ENCODE assay signal across 8 cellular contexts in the genomic region with DNA sequence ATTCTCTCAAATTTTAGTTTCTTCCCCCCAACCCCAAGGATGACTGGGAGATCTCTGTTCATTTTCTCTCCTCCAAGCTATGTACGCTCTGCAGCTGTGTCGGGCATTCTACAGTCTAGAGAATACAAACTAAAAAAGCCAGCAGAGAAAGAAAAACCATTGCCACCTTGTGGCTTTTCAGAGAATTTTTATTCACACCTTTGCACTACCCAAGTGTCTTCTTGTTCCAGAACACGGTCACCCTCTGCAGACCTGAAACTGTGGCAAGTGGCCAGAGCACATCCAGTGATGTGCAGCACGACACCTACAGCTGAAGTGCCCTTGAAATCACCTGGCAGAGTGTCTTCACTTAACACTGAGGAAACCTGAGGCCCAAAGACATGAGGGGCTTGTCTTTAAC.
DNase-seq lines count a peak whose midpoint lies in the region; ATAC-seq and TF ChIP-seq lines count a peak whose summit lies in the region.

No MANE protein-coding gene starts in this region.

- POLR2A ChIA-PET in OCI-LY7 (lab: Charles Lee): interaction anchor here (0.5 to 0.9 kb wide), 3 partner anchors 21 to 184 kb away, joined by 3 to 4 read pairs (median 4); no protein-coding TSS in a partner anchor

- no peak overlapping the region for H3K4ac ChIP-seq in trophoblast cell (ENCODE audit: low read depth, low read length)

- H3K9me3 ChIP-seq in BLaER1: no peaks in the 10 kb centered on the region
- H3K9me3 ChIP-seq in OCI-LY7 (ENCODE audit: low read length): no peaks in the 10 kb centered on the region
- no peaks in the 10 kb centered on the region for H3K9me3 ChIP-seq in trophoblast cell (ENCODE audit: insufficient read depth, low read depth, low read length)

- H3K79me2 ChIP-seq in OCI-LY7 (ENCODE audit: insufficient read depth, low read depth, low read length): no peaks in the 10 kb centered on the region
- H3K79me2 ChIP-seq in trophoblast cell (ENCODE audit: control insufficient read depth, insufficient read depth, low read length, poor library complexity): no peaks in the 10 kb centered on the region

- peak; percentile 59 for TF ChIP-seq CTCF in OCI-LY7 (conservative IDR thresholded peaks at IDR 0.05; ENCODE audit: low read length)

- no peak overlapping the region for H4K91ac ChIP-seq in trophoblast cell (ENCODE audit: low read depth, low read length)

- H2AFZ ChIP-seq in OCI-LY7 (ENCODE audit: low read length) (no peak overlapping the region), trophoblast cell (ENCODE audit: insufficient read depth, low read length, poor library complexity) (no peak overlapping the region)

- intact Hi-C loops in OCI-LY7 (cut with micrococcal nuclease; ENCODE audit: unreplicated experiment): loop anchor here (5.0 to 10.0 kb wide), 2 partner anchors 65 to 153 kb away; no protein-coding TSS in a partner anchor

- H3K36me3 ChIP-seq in BLaER1 (peaks cover 12% of the 10 kb centered on the region), OCI-LY7 (ENCODE audit: insufficient read depth, low read length) (peaks cover 48% of the 10 kb centered on the region), trophoblast cell (ENCODE audit: control insufficient read depth in 1 of 2, insufficient read depth in 2 of 2, low read length in 2 of 2) (peaks cover 0 to 4% of the 10 kb centered on the region in 2 experiments)

- peaks cover 2% of the 10 kb centered on the region for H3K79me1 ChIP-seq in trophoblast cell (ENCODE audit: low read length)

- H2AK5ac ChIP-seq in trophoblast cell (ENCODE audit: low read length): no peak overlapping the region

- H4K20me1 ChIP-seq in BLaER1 (no peaks in the 10 kb centered on the region), OCI-LY7 (ENCODE audit: insufficient read depth, low read length) (no peaks in the 10 kb centered on the region)

- peak; percentile 58 for ATAC-seq in GM18867 (IDR thresholded peaks at IDR 0.05; ENCODE audit: unreplicated experiment)
- peak; percentile 48 for ATAC-seq in esophagus mucosa
- ATAC-seq in HG03039 (IDR thresholded peaks at IDR 0.05; ENCODE audit: unreplicated experiment): no peak

- H2BK12ac ChIP-seq in trophoblast cell (ENCODE audit: low read length): no peak overlapping the region

- BruUV-seq in OCI-LY7 (replicated peaks; lab: Mats Ljungman, UMichigan): no TSS peak

- H3K18ac ChIP-seq in trophoblast cell (ENCODE audit: low read length): no peak overlapping the region

- H3K4me2 ChIP-seq in BLaER1: peak overlapping the region; percentile 57
- H3K4me2 ChIP-seq in OCI-LY7 (ENCODE audit: low read length): no peak overlapping the region
- H3K4me2 ChIP-seq in trophoblast cell (ENCODE audit: low read length): no peak overlapping the region

- DNase-seq in OCI-LY7 (ENCODE audit: low spot score): peak; percentile 24
- DNase-seq in trophoblast cell: peak; percentile 17 to 55
- no peak for DNase-seq in NCI-H774 (lab: John Stamatoyannopoulos, UW)
- DNase-seq in LoVo (ENCODE audit: low spot score): no peak

- H2BK5ac ChIP-seq in trophoblast cell (ENCODE audit: low read depth, low read length, poor library complexity): no peak overlapping the region

- H3K23ac ChIP-seq in trophoblast cell (ENCODE audit: low read length): no peak overlapping the region

- WGBS in trophoblast cell (ENCODE audit: extremely low coverage, insufficient coverage, insufficient read length): no CpG with 5 or more reads among the region's 4 CpGs

- H3K27ac ChIP-seq in BLaER1: no peak overlapping the region
- H3K27ac ChIP-seq in OCI-LY7 (ENCODE audit: low read depth, low read length, poor library complexity, severe bottlenecking): no peak overlapping the region
- no peak overlapping the region for H3K27ac ChIP-seq in trophoblast cell (ENCODE audit: low read depth, low read length)

- H3K27me3 ChIP-seq in BLaER1 (no peaks in the 10 kb centered on the region), trophoblast cell (ENCODE audit: insufficient read depth, low read length) (no peaks in the 10 kb centered on the region)

- CTCF ChIA-PET in OCI-LY7 (lab: Charles Lee; ENCODE audit: unreplicated experiment): no interaction called here

- no peak overlapping the region for H4K12ac ChIP-seq in trophoblast cell (ENCODE audit: low read depth, low read length)

- H3K14ac ChIP-seq in trophoblast cell (ENCODE audit: low read length): no peak overlapping the region

- no peaks in the 10 kb centered on the region for H3K9me2 ChIP-seq in OCI-LY7 (ENCODE audit: insufficient read depth, low read length)

- H3K9ac ChIP-seq in BLaER1 (no peak overlapping the region), trophoblast cell (ENCODE audit: low read length) (no peak overlapping the region)

- H3K4me1 ChIP-seq in BLaER1 (peaks cover 38% of the 10 kb centered on the region), OCI-LY7 (ENCODE audit: insufficient read depth, low read length, poor library complexity, severe bottlenecking) (no peaks in the 10 kb centered on the region), trophoblast cell (ENCODE audit: control insufficient read depth in 1 of 2, insufficient read depth in 2 of 2, low read length in 2 of 2) (peaks cover 9 to 10% of the 10 kb centered on the region in 2 experiments)

- H4K8ac ChIP-seq in trophoblast cell (ENCODE audit: low read depth, low read length): no peak overlapping the region

- H3K4me3 ChIP-seq in BLaER1 (no peak overlapping the region), OCI-LY7 (ENCODE audit: low read depth, low read length, poor library complexity, severe bottlenecking) (no peak overlapping the region), trophoblast cell (ENCODE audit: low read depth, low read length) (no peak overlapping the region)

- H2BK120ac ChIP-seq in trophoblast cell (ENCODE audit: insufficient read depth, low read length, poor library complexity): no peak overlapping the region

Comparison
In these comparisons a context has a peak if more than half of its experiments do, and no peak if none do; other contexts are left out.
1. DNase-seq: peak in OCI-LY7 (single experiment) and trophoblast cell (2 of 2); none in NCI-H774 (single experiment) and LoVo (single experiment).